In genomic region chr11:1938343-1939005, GRCh38 we compare ENCODE assay signal across 18 cellular contexts. TPM values are rescaled to one million over a fixed set of nuclear protein-coding genes. Genes with fewer than 3 reads are reported as not detected.
DNase-seq lines count a peak whose midpoint lies in the region; ATAC-seq and TF ChIP-seq lines count a peak whose summit lies in the region.
"Had no signal": no experiment of that assay in that cellular context is flagged by ENCODE, and none has a peak within 500 bp of the region (broad histone marks: within the 10 kb centered on the region; RNA-seq: fewer than 3 reads in every experiment).

No MANE protein-coding gene starts in this region.

- H3K36me3 Mint-ChIP-seq in natural killer cell treated with Interleukin-12 subunit alpha and Interleukin-12 subunit beta and Interleukin-15 and Interleukin-18, amount 100 ng/mL, for 72 hours: no peaks in the 10 kb centered on the region

- no peak for TF ChIP-seq POLR2A in heart left ventricle (IDR thresholded peaks at IDR 0.05)

- H3K27ac ChIP-seq in heart left ventricle: peak overlapping the region in 11 of 12 donors; percentile 24 to 79 (median 74)
- H3K27ac ChIP-seq in A673 (ENCODE audit: low read depth, low read length, poor library complexity, severe bottlenecking): no peak overlapping the region
- H3K27ac ChIP-seq: parathyroid adenoma had no signal

- H3K9me3 ChIP-seq in heart left ventricle: no peaks in the 10 kb centered on the region
- no peaks in the 10 kb centered on the region for H3K9me3 ChIP-seq in A673 (ENCODE audit: low read depth, low read length, poor library complexity, severe bottlenecking)

- BruUV-seq in A673 (replicated peaks; lab: Mats Ljungman, UMichigan): no TSS peak

- POLR2A ChIA-PET in A673 (lab: Charles Lee; ENCODE audit: low non-redundant PET): no interaction called here

- WGBS in heart left ventricle, 4 donors: 63 to 70% (median 67%) methylated on average over 13 to 27 of the region's 27 CpGs

- intact Hi-C loops in heart left ventricle (cut with DNase I): loop anchor here in 7 of 10 donors (1.0 kb wide), 6 partner anchors 23 to 44 kb away; no protein-coding TSS in a partner anchor
- intact Hi-C loops in A673 (cut with micrococcal nuclease; ENCODE audit: unreplicated experiment): no loop called here

- peaks cover 0 to 19% (median 9%) of the 10 kb centered on the region in 12 donors for H3K4me1 ChIP-seq in heart left ventricle
- no peaks in the 10 kb centered on the region for H3K4me1 ChIP-seq in A673 (ENCODE audit: insufficient read depth, low read length, poor library complexity, severe bottlenecking)
- H3K4me1 ChIP-seq: parathyroid adenoma had no signal

- H3K4me3 Mint-ChIP-seq in natural killer cell treated with Interleukin-12 subunit alpha and Interleukin-12 subunit beta and Interleukin-15 and Interleukin-18, amount 100 ng/mL, for 72 hours: no peak overlapping the region

- peaks cover 11 to 12% of the 10 kb centered on the region in 2 donors for H3K4me1 Mint-ChIP-seq in natural killer cell treated with Interleukin-12 subunit alpha and Interleukin-12 subunit beta and Interleukin-15 and Interleukin-18, amount 100 ng/mL, for 72 hours (ENCODE audit: low read depth in 2 of 2)

- peaks cover 0 to under 1% of the 10 kb centered on the region in 2 donors for H3K27me3 Mint-ChIP-seq in natural killer cell treated with Interleukin-12 subunit alpha and Interleukin-12 subunit beta and Interleukin-15 and Interleukin-18, amount 100 ng/mL, for 72 hours

- DNase-seq in activated naive CD4-positive, alpha-beta T cell treated with anti-CD3 and anti-CD28 coated beads, Interleukin-2, amount 50 U/mL, for 16 hours: peak; percentile 11
- no peak for DNase-seq in activated naive CD4-positive, alpha-beta T cell (lab: John Stamatoyannopoulos, UW)
- DNase-seq in heart left ventricle (peak in 4 of 5 donors; percentile 7 to 47 (median 20)), ureter (ENCODE audit: low spot score) (peak; percentile 37), RKO (ENCODE audit: low spot score) (no peak), A673 (ENCODE audit: low spot score) (no peak), NCI-H2107 treated with DMSO at 0.1 percent for 48 hours (lab: John Stamatoyannopoulos, UW; ENCODE audit: unreplicated experiment) (no peak)
- peak; percentile 55 for DNase-seq in natural killer cell treated with Interleukin-12 subunit alpha and Interleukin-12 subunit beta and Interleukin-15 and Interleukin-18, amount 100 ng/mL, for 72 hours (ENCODE audit: low spot score)
- DNase-seq: activated T-cell treated with anti-CD3 and anti-CD28 coated beads for 4 hours, NCI-H1092, NCI-H2171 had no signal

- TF ChIP-seq CTCF in heart left ventricle (IDR thresholded peaks at IDR 0.05) (no peak), A673 (conservative IDR thresholded peaks at IDR 0.05; ENCODE audit: low read depth, low read length) (no peak)

- H3K36me3 ChIP-seq in heart left ventricle (no peaks in the 10 kb centered on the region), A673 (ENCODE audit: insufficient read depth, low read length, poor library complexity, severe bottlenecking) (no peaks in the 10 kb centered on the region)

- no peak overlapping the region for H3K27ac Mint-ChIP-seq in natural killer cell treated with Interleukin-12 subunit alpha and Interleukin-12 subunit beta and Interleukin-15 and Interleukin-18, amount 100 ng/mL, for 72 hours

- H3K27me3 ChIP-seq in heart left ventricle: no peaks in the 10 kb centered on the region
- H3K27me3 ChIP-seq in A673 (replicated peaks; ENCODE audit: insufficient read depth, low read depth, low read length, poor library complexity): no peaks in the 10 kb centered on the region

- H3K4me3 ChIP-seq in heart left ventricle (no peak overlapping the region), A673 (ENCODE audit: low read depth, low read length, poor library complexity, severe bottlenecking) (no peak overlapping the region)

- peak in 1 of 4 donors; percentile 6 for ATAC-seq in heart left ventricle
- ATAC-seq in natural killer cell treated with Interleukin-12 subunit alpha and Interleukin-12 subunit beta and Interleukin-15 and Interleukin-18, amount 100 ng/mL, for 72 hours: no peak
- ATAC-seq: esophagus mucosa had no signal

- no peaks in the 10 kb centered on the region for H3K9me3 Mint-ChIP-seq in natural killer cell treated with Interleukin-12 subunit alpha and Interleukin-12 subunit beta and Interleukin-15 and Interleukin-18, amount 100 ng/mL, for 72 hours
- H3K9me3 Mint-ChIP-seq: T-cell had no signal

- CTCF ChIA-PET in A673 (lab: Charles Lee): no interaction called here

RNA-seq across cellular contexts. Expression of gene MRPL23, which starts 8.7 kb away (rescaled TPM):
- total RNA-seq in heart left ventricle (100 to 1,000 TPM in 2 of 9 donors, 10 to 100 TPM in 7; 44.0 to 183 (median 76.1) TPM), ureter (40.5 TPM), A673 (2021) (83.8 and 92.4 TPM in 2 replicates)
- polyA plus RNA-seq in heart left ventricle: 100 to 1,000 TPM; 141 to 183 TPM
- total RNA-seq in natural killer cell treated with Interleukin-12 subunit alpha and Interleukin-12 subunit beta and Interleukin-15 and Interleukin-18, amount 100 ng/mL, for 72 hours: 10 to 100 TPM; 81.3 to 89.7 TPM

RNA-seq across cellular contexts. Expression of gene TNNT3, which starts 19.0 kb away (rescaled TPM):
- 10 to 100 TPM; 17.1 to 84.5 (median 49.0) TPM for total RNA-seq in heart left ventricle
- polyA plus RNA-seq in heart left ventricle: 10 to 100 TPM; 40.8 to 45.5 TPM
- under 1 TPM in 1 of 2 donors, not detected in 1; 0.33 TPM for total RNA-seq in natural killer cell treated with Interleukin-12 subunit alpha and Interleukin-12 subunit beta and Interleukin-15 and Interleukin-18, amount 100 ng/mL, for 72 hours
- total RNA-seq in ureter: 57.7 TPM
- total RNA-seq in A673 (2021): not detected in 2 replicates
- total RNA-seq: bronchial epithelial cell had no signal
- polyA plus RNA-seq: AG04450 had no signal

RNA-seq across cellular contexts. Expression of gene PRR33, which starts 46.8 kb away (rescaled TPM):
- total RNA-seq in heart left ventricle: 1 to 10 TPM in 8 of 9 donors, under 1 TPM in 1; 0.81 to 5.1 (median 2.4) TPM
- polyA plus RNA-seq in heart left ventricle: 1 to 10 TPM in 1 of 2 donors, under 1 TPM in 1; 0.08 to 4.6 TPM
- not detected for total RNA-seq in natural killer cell treated with Interleukin-12 subunit alpha and Interleukin-12 subunit beta and Interleukin-15 and Interleukin-18, amount 100 ng/mL, for 72 hours
- not detected for total RNA-seq in ureter
- not detected in 2 replicates for total RNA-seq in A673 (2021)
- total RNA-seq: bronchial epithelial cell, esophagus mucosa, mucosa of gallbladder had no signal
- polyA plus RNA-seq: AG04450, keratinocyte had no signal

RNA-seq across cellular contexts. Expression of gene H19, which starts 59.2 kb away (rescaled TPM):
- total RNA-seq in heart left ventricle: 1,000 to 10,000 TPM in 1 of 9 donors, 100 to 1,000 TPM in 8; 303 to 1,545 (median 463) TPM
- 1,000 to 10,000 TPM in 1 of 2 donors, 100 to 1,000 TPM in 1; 627 to 1,006 TPM for polyA plus RNA-seq in heart left ventricle
- total RNA-seq in natural killer cell treated with Interleukin-12 subunit alpha and Interleukin-12 subunit beta and Interleukin-15 and Interleukin-18, amount 100 ng/mL, for 72 hours: not detected
- total RNA-seq in ureter: 130 TPM
- total RNA-seq in A673 (2021): not detected in 2 replicates

Comparison
In these comparisons a context has a peak if more than half of its experiments do, and no peak if none do; other contexts are left out.
1. DNase-seq: peak in activated naive CD4-positive, alpha-beta T cell treated with anti-CD3 and anti-CD28 coated beads, Interleukin-2, amount 50 U/mL, for 16 hours (single experiment), heart left ventricle (4 of 5), natural killer cell treated with Interleukin-12 subunit alpha and Interleukin-12 subunit beta and Interleukin-15 and Interleukin-18, amount 100 ng/mL, for 72 hours (single experiment) and ureter (single experiment); none in activated naive CD4-positive, alpha-beta T cell (0 of 4), RKO (single experiment), A673 (single experiment) and NCI-H2107 treated with DMSO at 0.1 percent for 48 hours (single experiment).
2. RNA of gene TNNT3, which starts 19.0 kb away (total RNA-seq): 57.7 TPM in ureter (single experiment) and 17.1 to 84.5 TPM in heart left ventricle; 0.33 TPM in natural killer cell treated with Interleukin-12 subunit alpha and Interleukin-12 subunit beta and Interleukin-15 and Interleukin-18, amount 100 ng/mL, for 72 hours and not detected in A673; every median in the first group is over 10 times any median in the second.